ENCODE assay signal across 19 cellular contexts in the genomic region with DNA sequence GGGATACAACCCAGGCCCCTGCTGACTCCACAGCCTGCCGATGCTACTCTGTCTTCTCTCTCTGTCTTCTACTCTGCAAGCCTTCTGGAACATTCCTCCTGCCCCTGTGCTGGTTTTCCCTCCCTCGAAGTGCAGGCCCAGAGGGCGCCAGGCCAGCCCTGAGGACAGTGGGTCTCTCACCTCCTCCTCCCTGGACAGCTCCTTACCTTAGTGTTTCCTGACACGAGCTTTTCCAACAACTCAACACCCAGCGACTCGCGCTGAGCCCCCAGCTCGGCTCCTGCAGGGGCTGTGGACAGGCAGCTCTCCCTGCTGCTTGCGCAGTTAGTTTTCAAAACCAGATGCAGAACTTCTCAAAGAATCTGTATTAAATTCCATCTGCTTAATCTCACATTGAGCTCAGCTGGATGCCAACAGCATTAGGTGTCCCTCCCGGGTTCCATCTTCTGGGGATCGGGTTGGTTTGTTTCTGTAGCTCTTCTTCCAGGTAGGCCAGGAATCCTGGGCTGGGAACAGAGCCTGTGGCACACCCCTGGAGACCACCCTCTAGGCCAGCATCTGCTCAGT.
"Had no signal": no experiment of that assay in that cellular context is flagged by ENCODE, and none has a peak within 500 bp of the region (broad histone marks: within the 10 kb centered on the region; RNA-seq: fewer than 3 reads in every experiment).

No MANE protein-coding gene starts in this region.

- H3K4me1 ChIP-seq: foreskin keratinocyte, prostate gland, right lobe of liver, upper lobe of right lung had no signal

- H3K4me3 ChIP-seq: prostate gland, right lobe of liver, upper lobe of right lung had no signal

- H3K27me3 Mint-ChIP-seq: activated CD8-positive, alpha-beta T cell treated with anti-CD3 and anti-CD28 coated beads for 36 hours; activated naive CD8-positive, alpha-beta T cell treated with anti-CD3 and anti-CD28 coated beads, Interleukin-2, amount 50 U/mL, for 24 hours; natural killer cell treated with Interleukin-12 subunit alpha and Interleukin-12 subunit beta and Interleukin-15 and Interleukin-18, amount 100 ng/mL, for 72 hours; T-cell had no signal

- H3K36me3 Mint-ChIP-seq: natural killer cell treated with Interleukin-12 subunit alpha and Interleukin-12 subunit beta and Interleukin-15 and Interleukin-18, amount 100 ng/mL, for 72 hours; T-cell had no signal

- H3K9me3 Mint-ChIP-seq: activated CD8-positive, alpha-beta T cell treated with anti-CD3 and anti-CD28 coated beads for 36 hours; activated naive CD8-positive, alpha-beta T cell treated with anti-CD3 and anti-CD28 coated beads, Interleukin-2, amount 50 U/mL, for 24 hours; activated T-helper 1 cell treated with anti-CD3 and anti-CD28 coated beads, Interleukin-12 subunit alpha, Interleukin-12 subunit beta, Interleukin-2, Interleukin-4 antibody, amounts not matched to agents 30 ng/mL and 10 ng/mL and 1 ng/mL, durations not matched to agents 14 hours and 24 hours and 36 hours; natural killer cell treated with Interleukin-12 subunit alpha and Interleukin-12 subunit beta and Interleukin-15 and Interleukin-18, amount 100 ng/mL, for 72 hours; stimulated activated naive CD8-positive, alpha-beta T cell treated with anti-CD3 and anti-CD28 coated beads, Interleukin-15, Interleukin-2, amounts not matched to agents 100 ng/mL and 50 ng/mL, for 24 hours; T-cell had no signal

- H3K9me3 ChIP-seq: prostate gland, right lobe of liver, upper lobe of right lung had no signal

- H3K27me3 ChIP-seq: foreskin keratinocyte, right lobe of liver, upper lobe of right lung had no signal

- H3K4me1 Mint-ChIP-seq: activated naive CD8-positive, alpha-beta T cell treated with anti-CD3 and anti-CD28 coated beads, Interleukin-2, amount 50 U/mL, for 24 hours; T-cell had no signal

- H3K27ac Mint-ChIP-seq: activated CD8-positive, alpha-beta T cell treated with anti-CD3 and anti-CD28 coated beads for 36 hours; activated naive CD8-positive, alpha-beta T cell treated with anti-CD3 and anti-CD28 coated beads, Interleukin-2, amount 50 U/mL, for 24 hours; activated T-helper 1 cell treated with anti-CD3 and anti-CD28 coated beads, Interleukin-12 subunit alpha, Interleukin-12 subunit beta, Interleukin-2, Interleukin-4 antibody, amounts not matched to agents 30 ng/mL and 10 ng/mL and 1 ng/mL, durations not matched to agents 14 hours and 24 hours and 36 hours; natural killer cell treated with Interleukin-12 subunit alpha and Interleukin-12 subunit beta and Interleukin-15 and Interleukin-18, amount 100 ng/mL, for 72 hours; stimulated activated naive CD8-positive, alpha-beta T cell treated with anti-CD3 and anti-CD28 coated beads, Interleukin-15, Interleukin-2, amounts not matched to agents 100 ng/mL and 50 ng/mL, for 24 hours; T-cell had no signal

- H3K36me3 ChIP-seq: prostate gland, right lobe of liver, upper lobe of right lung had no signal

- H3K27ac ChIP-seq: foreskin keratinocyte, prostate gland, right lobe of liver, upper lobe of right lung had no signal

- H3K4me3 Mint-ChIP-seq: activated CD8-positive, alpha-beta T cell treated with anti-CD3 and anti-CD28 coated beads for 36 hours; activated naive CD8-positive, alpha-beta T cell treated with anti-CD3 and anti-CD28 coated beads, Interleukin-2, amount 50 U/mL, for 24 hours; activated T-helper 1 cell treated with anti-CD3 and anti-CD28 coated beads, Interleukin-12 subunit alpha, Interleukin-12 subunit beta, Interleukin-2, Interleukin-4 antibody, amounts not matched to agents 30 ng/mL and 10 ng/mL and 1 ng/mL, durations not matched to agents 14 hours and 24 hours and 36 hours; natural killer cell treated with Interleukin-12 subunit alpha and Interleukin-12 subunit beta and Interleukin-15 and Interleukin-18, amount 100 ng/mL, for 72 hours; stimulated activated naive CD8-positive, alpha-beta T cell treated with anti-CD3 and anti-CD28 coated beads, Interleukin-15, Interleukin-2, amounts not matched to agents 100 ng/mL and 50 ng/mL, for 24 hours; T-cell had no signal

- ATAC-seq: activated CD8-positive, alpha-beta T cell treated with anti-CD3 and anti-CD28 coated beads for 36 hours; activated naive CD8-positive, alpha-beta T cell treated with anti-CD3 and anti-CD28 coated beads, Interleukin-2, amount 50 U/mL, for 24 hours; foreskin keratinocyte; right lobe of liver; T-cell; upper lobe of right lung had no signal

- DNase-seq: activated CD4-positive, alpha-beta T cell treated with anti-CD3 and anti-CD28 coated beads for 4 hours; activated CD8-positive, alpha-beta memory T cell treated with anti-CD3 and anti-CD28 coated beads, Interleukin-2, amount 50 U/mL, for 4 hours; activated CD8-positive, alpha-beta T cell treated with anti-CD3 and anti-CD28 coated beads for 36 hours; activated naive CD4-positive, alpha-beta T cell treated with Interleukin-2 at 50 U/mL for 16 hours; activated naive CD8-positive, alpha-beta T cell treated with anti-CD3 and anti-CD28 coated beads, Interleukin-2, amount 50 U/mL, for 24 hours; dermis blood vessel endothelial cell; erythroblast; mammary epithelial cell; right lobe of liver; stimulated activated CD4-positive, alpha-beta T cell treated with anti-CD3 and anti-CD28 coated beads, Interleukin-12 subunit alpha, Interleukin-12 subunit beta, amount 100 ng/mL, for 4 hours; stimulated activated CD4-positive, alpha-beta T cell treated with anti-CD3 and anti-CD28 coated beads, Interleukin-2, amount 100 ng/mL, for 48 hours; T-cell; T1000; upper lobe of right lung had no signal
